In genomic region chr17:48604770-48605329, GRCh38 we compare ENCODE assay signal across 12 cellular contexts. TPM values are rescaled to one million over a fixed set of nuclear protein-coding genes. Genes with fewer than 3 reads are reported as not detected.
A peak's percentile ranks its signal among the peaks of the same experiment; 100 is the strongest.
DNase-seq lines count a peak whose midpoint lies in the region; ATAC-seq, FAIRE-seq and TF ChIP-seq lines count a peak whose summit lies in the region.
"Had no signal": no experiment of that assay in that cellular context is flagged by ENCODE, and none has a peak within 500 bp of the region (broad histone marks: within the 10 kb centered on the region; RNA-seq: fewer than 3 reads in every experiment).

TSS of gene HOXB6 (minus strand) at chr17:48604986. CDS start at chr17:48598150, 6,836 bp downstream.

- DNase-seq in HEK293T (ENCODE audit: extremely low spot score), result no peak
- peak; percentile 92 for DNase-seq in SW480 (ENCODE audit: low spot score)
- peak; percentile 91 for DNase-seq in kidney
- no peak for DNase-seq in stimulated activated CD4-positive, alpha-beta T cell treated with anti-CD3 and anti-CD28 coated beads, Interleukin-2, amount 100 ng/mL, for 24 hours
- DNase-seq in NCI-H2107 (lab: John Stamatoyannopoulos, UW), result no peak
- DNase-seq: activated effector memory CD4-positive, alpha-beta T cell treated with Interleukin-2 at 50 U/mL for 16 hours; MM.1S; Right ventricle myocardium superior had no signal

- H3K27me3 ChIP-seq in subcutaneous abdominal adipose tissue (ENCODE audit: control insufficient read depth in 5 of 5, insufficient read depth in 4 of 5, low read length in 5 of 5), result no peaks in the 10 kb centered on the region

- H3K4me1 ChIP-seq in kidney (ENCODE audit: control insufficient read depth in 1 of 2, insufficient read depth in 1 of 2, low read depth in 1 of 2, low read length in 2 of 2) (peaks cover 12 to 15% of the 10 kb centered on the region in 2 donors), subcutaneous abdominal adipose tissue (ENCODE audit: control insufficient read depth in 5 of 5, insufficient read depth in 5 of 5, low read length in 5 of 5) (peaks cover 0 to 55% (median 52%) of the 10 kb centered on the region in 5 donors)
- H3K4me1 ChIP-seq: prostate gland had no signal

- H3K36me3 ChIP-seq in kidney (ENCODE audit: control insufficient read depth in 1 of 2, insufficient read depth in 2 of 2, low read length in 2 of 2) (no peaks in the 10 kb centered on the region), subcutaneous abdominal adipose tissue (ENCODE audit: control insufficient read depth in 5 of 5, insufficient read depth in 5 of 5, low read length in 5 of 5) (peaks cover 0 to 4% (median 0%) of the 10 kb centered on the region in 5 donors)
- H3K36me3 ChIP-seq: prostate gland had no signal

- intact Hi-C loops in kidney (cut with DNase I), result no loop called here

- H3K9me3 ChIP-seq in kidney (ENCODE audit: control insufficient read depth in 1 of 2, low read length in 2 of 2) (no peaks in the 10 kb centered on the region), subcutaneous abdominal adipose tissue (ENCODE audit: control insufficient read depth in 5 of 5, low read length in 5 of 5) (no peaks in the 10 kb centered on the region)
- H3K9me3 ChIP-seq: prostate gland had no signal

- H3K9ac ChIP-seq in kidney (ENCODE audit: low read length in 2 of 2) (peak within 1 kb of the TSS; percentile 79 to 94), subcutaneous abdominal adipose tissue (ENCODE audit: low read length in 5 of 5) (peak within 1 kb of the TSS; percentile 71 to 85 (median 83))

- no peak for TF ChIP-seq CTCF in kidney (IDR thresholded peaks at IDR 0.05; ENCODE audit: borderline replicate concordance, extremely low read depth, insufficient read depth)

- POLR2A ChIA-PET in HEK293T (lab: Yijun Ruan, JAX), result interaction anchor here (1.2 kb wide), 1 partner anchor 9 kb away, joined by 3 read pairs; no protein-coding TSS in a partner anchor

- H3K4me3 ChIP-seq in kidney (ENCODE audit: low read length in 2 of 2), result peak within 1 kb of the TSS; percentile 72 to 94
- peak within 1 kb of the TSS; percentile 81 to 92 (median 83) for H3K4me3 ChIP-seq in subcutaneous abdominal adipose tissue (ENCODE audit: low read depth in 1 of 5, low read length in 5 of 5)
- H3K4me3 ChIP-seq: prostate gland had no signal

- CTCF ChIA-PET in HEK293T (lab: Yijun Ruan, JAX), result interaction anchor here (1.0 kb wide), 1 partner anchor 310 kb away, joined by 3 read pairs; no protein-coding TSS in a partner anchor

- H3K27ac ChIP-seq in kidney (ENCODE audit: low read depth in 2 of 2, low read length in 2 of 2) (peak within 1 kb of the TSS; percentile 90 to 94), subcutaneous abdominal adipose tissue (ENCODE audit: low read depth, low read length) (peak within 1 kb of the TSS; percentile 83)
- H3K27ac ChIP-seq: prostate gland had no signal

- ATAC-seq in HG02642 (IDR thresholded peaks at IDR 0.05; ENCODE audit: poor library complexity, unreplicated experiment) (no peak), GM18517 (IDR thresholded peaks at IDR 0.05; ENCODE audit: unreplicated experiment) (no peak)

- no peak for FAIRE-seq in kidney (lab: Jason Lieb, UNC)

TF ChIP-seq in HEK293T, 16 proteins besides CTCF, POLR2A, EP300 and RAD21:
- TF ChIP-seq NFRKB (IDR thresholded peaks at IDR 0.05) (peak; percentile 87), TARDBP (IDR thresholded peaks at IDR 0.05) (no peak), SP1 (IDR thresholded peaks at IDR 0.05) (no peak), CTBP1 (IDR thresholded peaks at IDR 0.05; ENCODE audit: borderline replicate concordance) (peak; percentile 67; the same call in 1 of the 2 replicates), ARNT (IDR thresholded peaks at IDR 0.05) (no peak), HDGF (IDR thresholded peaks at IDR 0.05; ENCODE audit: borderline replicate concordance) (no peak), FOXK2 (IDR thresholded peaks at IDR 0.05) (no peak), FOXM1 (IDR thresholded peaks at IDR 0.05; ENCODE audit: borderline replicate concordance) (peak; percentile 83; the same call in 1 of the 2 replicates), FOXA1 (IDR thresholded peaks at IDR 0.05) (no peak), LEF1 (IDR thresholded peaks at IDR 0.05; ENCODE audit: borderline replicate concordance) (no peak), L3MBTL2 (conservative IDR thresholded peaks at IDR 0.05) (no peak), SUZ12 (IDR thresholded peaks at IDR 0.05) (no peak), BHLHE40 (IDR thresholded peaks at IDR 0.05; ENCODE audit: borderline replicate concordance) (no peak), ZNF384 (IDR thresholded peaks at IDR 0.05) (no peak), ELF4 (IDR thresholded peaks at IDR 0.05) (peak; percentile 70; the same call in 1 of the 2 replicates)
- TF ChIP-seq, protein P1, sequence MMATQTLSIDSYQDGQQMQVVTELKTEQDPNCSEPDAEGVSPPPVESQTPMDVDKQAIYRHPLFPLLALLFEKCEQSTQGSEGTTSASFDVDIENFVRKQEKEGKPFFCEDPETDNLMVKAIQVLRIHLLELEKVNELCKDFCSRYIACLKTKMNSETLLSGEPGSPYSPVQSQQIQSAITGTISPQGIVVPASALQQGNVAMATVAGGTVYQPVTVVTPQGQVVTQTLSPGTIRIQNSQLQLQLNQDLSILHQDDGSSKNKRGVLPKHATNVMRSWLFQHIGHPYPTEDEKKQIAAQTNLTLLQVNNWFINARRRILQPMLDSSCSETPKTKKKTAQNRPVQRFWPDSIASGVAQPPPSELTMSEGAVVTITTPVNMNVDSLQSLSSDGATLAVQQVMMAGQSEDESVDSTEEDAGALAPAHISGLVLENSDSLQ (IDR thresholded peaks at IDR 0.05), result peak; percentile 53; the same call in 1 of the 2 replicates

RNA-seq across cellular contexts. Expression of gene HOXB6, which starts in this region (rescaled TPM):
- total RNA-seq in kidney, result 90.2 TPM
- polyA plus RNA-seq in kidney (ENCODE audit: insufficient read depth, low read depth, low replicate concordance), result 44.0 TPM

Comparison
In these comparisons a context has a peak if more than half of its experiments do, and no peak if none do; other contexts are left out.
1. DNase-seq: peak in SW480 (single experiment) and kidney (single experiment); none in HEK293T (single experiment), stimulated activated CD4-positive, alpha-beta T cell treated with anti-CD3 and anti-CD28 coated beads, Interleukin-2, amount 100 ng/mL, for 24 hours (0 of 2) and NCI-H2107 (single experiment).